1 cellular context compared by ENCODE assay signal in the genomic region with DNA sequence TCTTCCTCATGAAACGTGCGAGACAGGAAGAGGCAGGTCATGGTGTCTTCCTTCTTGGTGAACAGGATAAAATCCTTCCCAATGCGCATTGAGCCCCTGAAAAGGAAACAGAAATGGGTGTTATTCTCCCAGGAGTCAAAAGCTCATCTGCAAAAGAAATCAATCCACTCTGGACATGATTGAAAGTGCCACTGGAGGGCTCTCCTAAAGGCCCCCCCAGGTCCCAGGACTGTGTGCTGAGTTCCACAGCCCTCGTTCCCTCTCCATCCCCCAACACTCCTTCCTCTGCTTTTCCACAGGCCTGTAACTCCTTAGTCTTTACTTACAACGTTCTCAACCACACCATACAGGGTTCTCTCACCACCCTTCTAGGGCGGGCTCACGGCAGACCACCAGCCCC.
TF ChIP-seq lines count a peak whose summit lies in the region.

No MANE protein-coding gene starts in this region.

TF ChIP-seq in H1, 55 proteins besides CTCF, POLR2A, EP300 and RAD21:
- no peak for TF ChIP-seq SIRT6 (IDR thresholded peaks at IDR 0.05; ENCODE audit: low read length)
- TF ChIP-seq CHD1 (IDR thresholded peaks at IDR 0.05; ENCODE audit: low read depth, low read length): no peak
- TF ChIP-seq KDM1A (IDR thresholded peaks at IDR 0.05; ENCODE audit: borderline replicate concordance, low read length): no peak
- no peak for TF ChIP-seq TAF1 (IDR thresholded peaks at IDR 0.05; ENCODE audit: low read depth, low read length)
- no peak for TF ChIP-seq SIX5 (IDR thresholded peaks at IDR 0.05; ENCODE audit: low read depth, low read length)
